14 cellular contexts compared by ENCODE assay signal in the genomic region with DNA sequence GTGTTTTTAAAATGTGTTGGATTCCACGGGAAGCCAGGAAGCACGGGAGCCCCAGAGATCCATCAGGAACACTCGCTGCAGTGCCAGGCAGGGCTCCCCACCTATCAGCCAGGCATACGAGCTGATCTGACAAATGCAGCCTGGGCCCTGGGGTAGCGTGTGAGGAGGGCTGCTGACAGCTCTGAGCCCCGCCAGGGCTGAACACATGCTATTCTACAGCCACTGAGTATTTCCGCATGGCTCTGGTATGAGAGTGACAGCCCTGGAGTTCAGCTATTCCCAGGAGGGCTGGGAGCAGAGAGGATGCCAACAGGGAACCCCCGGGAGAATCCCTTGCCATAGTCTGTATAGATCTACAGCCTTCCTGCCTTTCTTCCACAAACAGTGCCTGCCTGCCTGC.
A peak's percentile ranks its signal among the peaks of the same experiment; 100 is the strongest.
DNase-seq lines count a peak whose midpoint lies in the region; ATAC-seq and TF ChIP-seq lines count a peak whose summit lies in the region.
"Had no signal": no experiment of that assay in that cellular context is flagged by ENCODE, and none has a peak within 500 bp of the region (broad histone marks: within the 10 kb centered on the region; RNA-seq: fewer than 3 reads in every experiment).

No MANE protein-coding gene starts in this region.

- 0 out of 2 replicates have a peak overlapping the region, but pooled peaks have one; percentile 38 for H2BK120ac ChIP-seq in IMR-90 (ENCODE audit: low read depth, low read length)

- no peak overlapping the region for H3K23ac ChIP-seq in IMR-90 (ENCODE audit: low read depth, low read length)

- in situ Hi-C loops in IMR-90 (cut with MboI; ENCODE audit: low sequenced_read_pairs) = no loop called here

- no peak overlapping the region for H2BK15ac ChIP-seq in IMR-90 (ENCODE audit: low read depth, low read length)

- no peak overlapping the region; the same call in 1 of the 2 replicates for H3K4ac ChIP-seq in IMR-90 (ENCODE audit: low read depth, low read length)

- H3K27me3 Mint-ChIP-seq in neural crest cell (ENCODE audit: low read depth) = no peaks in the 10 kb centered on the region

- H2BK5ac ChIP-seq in IMR-90 (ENCODE audit: low read depth, low read length, poor library complexity, severe bottlenecking) = no peak overlapping the region

- DNase-seq in AG08395 (ENCODE audit: low spot score) (peak; percentile 62), IMR-90 (no peak), heart right ventricle (no peak), neural crest cell (ENCODE audit: low read depth, low spot score) (no peak), AG08396 (ENCODE audit: low spot score) (no peak)
- no peak for DNase-seq in activated naive CD4-positive, alpha-beta T cell treated with anti-CD3 and anti-CD28 coated beads, Interleukin-2, amount 50 U/mL, for 72 hours (ENCODE audit: low spot score in 2 of 2)
- DNase-seq: EL, H7, KG1, NCI-H1048, NCI-H446, PC-3 had no signal

- H2AK5ac ChIP-seq in IMR-90 (ENCODE audit: low read depth, low read length) = no peak overlapping the region

- H4K5ac ChIP-seq in IMR-90 (ENCODE audit: low read depth, low read length) = no peak overlapping the region

- no peak for TF ChIP-seq POLR2A in IMR-90 (IDR thresholded peaks at IDR 0.05; ENCODE audit: low read depth, low read length)

- no peak overlapping the region for H3K4me2 ChIP-seq in IMR-90 (ENCODE audit: low read depth, low read length)
- H3K4me2 ChIP-seq: BLaER1 had no signal

- no peak overlapping the region for H3K9ac ChIP-seq in IMR-90 (ENCODE audit: low read depth, low read length)
- H3K9ac ChIP-seq: BLaER1 had no signal

- H3K36me3 ChIP-seq in IMR-90 (ENCODE audit: control insufficient read depth, insufficient read depth, low read length) (no peaks in the 10 kb centered on the region), heart right ventricle (no peaks in the 10 kb centered on the region)
- H3K36me3 ChIP-seq: BLaER1 had no signal

- intact Hi-C loops in IMR-90 (cut with micrococcal nuclease) (no loop called here), heart right ventricle (cut with DNase I) (no loop called here)

- peak overlapping the region; percentile 57; the same call in 1 of the 2 replicates for H4K91ac ChIP-seq in IMR-90 (ENCODE audit: insufficient read depth, low read depth, low read length)

- peaks cover 18% of the 10 kb centered on the region for H3K9me1 ChIP-seq in IMR-90 (ENCODE audit: insufficient read depth, low read length)

- no peak overlapping the region for H2AFZ ChIP-seq in IMR-90 (replicated peaks; ENCODE audit: low read length, poor library complexity)

- H3K9me3 Mint-ChIP-seq in neural crest cell = peaks cover 2% of the 10 kb centered on the region
- H3K9me3 Mint-ChIP-seq in activated naive CD4-positive, alpha-beta T cell treated with anti-CD3 and anti-CD28 coated beads, Interleukin-2, amount 50 U/mL, for 72 hours = peaks cover 3 to 4% of the 10 kb centered on the region in 2 donors

- no peaks in the 10 kb centered on the region for H4K20me1 ChIP-seq in IMR-90 (ENCODE audit: insufficient read depth, low read length)
- H4K20me1 ChIP-seq: BLaER1 had no signal

- CTCF ChIA-PET in IMR-90 (lab: Yijun Ruan, JAX) = no interaction called here

- peak overlapping the region; percentile 36 for H3K27ac Mint-ChIP-seq in neural crest cell (ENCODE audit: unreplicated experiment)
- H3K27ac Mint-ChIP-seq in activated naive CD4-positive, alpha-beta T cell treated with anti-CD3 and anti-CD28 coated beads, Interleukin-2, amount 50 U/mL, for 72 hours = no peak overlapping the region

- no TSS peak for BruUV-seq in IMR-90 (replicated peaks; lab: Mats Ljungman, UMichigan)

- no peak overlapping the region for H3K4me3 Mint-ChIP-seq in neural crest cell

- POLR2A ChIA-PET in IMR-90 (lab: Charles Lee; ENCODE audit: unreplicated experiment) = no interaction called here

- no peak overlapping the region for H3K27ac ChIP-seq in IMR-90 (ENCODE audit: insufficient read depth, low read length)
- no peak overlapping the region for H3K27ac ChIP-seq in heart right ventricle
- H3K27ac ChIP-seq: BLaER1 had no signal

- H3K4me3 ChIP-seq in IMR-90 (ENCODE audit: insufficient read depth, low read depth, low read length) = no peak overlapping the region
- H3K4me3 ChIP-seq in heart right ventricle = no peak overlapping the region
- H3K4me3 ChIP-seq: BLaER1 had no signal

- H3K4me1 Mint-ChIP-seq in neural crest cell = peaks cover 28% of the 10 kb centered on the region

- TF ChIP-seq RAD21 in IMR-90 (IDR thresholded peaks at IDR 0.05; ENCODE audit: low read length) = no peak

- WGBS in IMR-90 (ENCODE audit: extremely low coverage in 2 of 2, insufficient read length in 1 of 2), 2 experiments = no CpG with 5 or more reads among the region's 8 CpGs
- WGBS in heart right ventricle, 2 donors = 28 to 44% methylated on average over 8 of the region's 8 CpGs

- H3K56ac ChIP-seq in IMR-90 (ENCODE audit: extremely low read depth, insufficient read depth, low read length) = no peak overlapping the region

- H2BK20ac ChIP-seq in IMR-90 (ENCODE audit: low read depth, low read length) = peak overlapping the region; percentile 61; the same call in 1 of the 2 replicates

- H3K27me3 ChIP-seq in IMR-90 (ENCODE audit: control insufficient read depth, insufficient read depth, low read length) = peaks cover 11% of the 10 kb centered on the region
- no peaks in the 10 kb centered on the region for H3K27me3 ChIP-seq in heart right ventricle
- H3K27me3 ChIP-seq: BLaER1 had no signal

- H3K36me3 Mint-ChIP-seq in neural crest cell (ENCODE audit: low read depth) = no peaks in the 10 kb centered on the region
- no peaks in the 10 kb centered on the region for H3K36me3 Mint-ChIP-seq in activated naive CD4-positive, alpha-beta T cell treated with anti-CD3 and anti-CD28 coated beads, Interleukin-2, amount 50 U/mL, for 72 hours

- H2AK9ac ChIP-seq in IMR-90 (replicated peaks; ENCODE audit: low read depth, low read length, poor library complexity) = no peak overlapping the region

- no peak overlapping the region for H3K18ac ChIP-seq in IMR-90 (ENCODE audit: low read depth, low read length)

- H3K4me1 ChIP-seq in IMR-90 (ENCODE audit: control insufficient read depth, insufficient read depth, low read length) (peaks cover 16% of the 10 kb centered on the region), heart right ventricle (peaks cover 0 to 8% (median 0%) of the 10 kb centered on the region in 9 donors)
- H3K4me1 ChIP-seq: BLaER1 had no signal

- H3K9me3 ChIP-seq in IMR-90 (ENCODE audit: control insufficient read depth, insufficient read depth, low read length) = peaks cover 8% of the 10 kb centered on the region
- H3K9me3 ChIP-seq in heart right ventricle = peaks cover 0 to 22% (median 7%) of the 10 kb centered on the region in 11 donors

- TF ChIP-seq CTCF in IMR-90 (conservative IDR thresholded peaks at IDR 0.05; ENCODE audit: low read depth, low read length) (no peak), heart right ventricle (IDR thresholded peaks at IDR 0.05) (no peak), neural crest cell (conservative IDR thresholded peaks at IDR 0.05) (no peak)

- dilution Hi-C loops in IMR-90 (cut with HindIII; ENCODE audit: low sequenced_read_pairs, unreplicated experiment) = no loop called here

- no peak overlapping the region for H4K8ac ChIP-seq in IMR-90 (ENCODE audit: low read depth in 2 of 2, low read length in 2 of 2)

- ATAC-seq in IMR-90 (ENCODE audit: low read depth) (no peak), heart right ventricle (peak; percentile 16 to 89 (median 71)), GM18858 (IDR thresholded peaks at IDR 0.05; ENCODE audit: unreplicated experiment) (no peak)
- ATAC-seq in activated naive CD4-positive, alpha-beta T cell treated with anti-CD3 and anti-CD28 coated beads, Interleukin-2, amount 50 U/mL, for 72 hours = no peak

- no peak overlapping the region for H3K14ac ChIP-seq in IMR-90 (replicated peaks; ENCODE audit: low read depth, low read length)

- H3K79me1 ChIP-seq in IMR-90 (ENCODE audit: low read depth in 1 of 2, low read length in 2 of 2) = no peaks in the 10 kb centered on the region

TF ChIP-seq in IMR-90, 13 proteins besides CTCF, POLR2A, EP300 and RAD21:
- TF ChIP-seq ELK1 (IDR thresholded peaks at IDR 0.05; ENCODE audit: borderline replicate concordance, low read depth, low read length) (no peak), CEBPB (IDR thresholded peaks at IDR 0.05; ENCODE audit: low read depth, low read length) (no peak), MXI1 (IDR thresholded peaks at IDR 0.05; ENCODE audit: borderline replicate concordance, low read depth, low read length) (no peak), FOS (IDR thresholded peaks at IDR 0.05; ENCODE audit: low read depth, low read length) (no peak), MAFK (IDR thresholded peaks at IDR 0.05; ENCODE audit: low read depth, low read length) (no peak), CHD1 (IDR thresholded peaks at IDR 0.05; ENCODE audit: low read depth, low read length) (no peak), RCOR1 (IDR thresholded peaks at IDR 0.05; ENCODE audit: insufficient replicate concordance, low read length) (no peak), RFX5 (IDR thresholded peaks at IDR 0.05; ENCODE audit: low read depth, low read length) (no peak), MAZ (IDR thresholded peaks at IDR 0.05; ENCODE audit: borderline replicate concordance, low read depth, low read length) (no peak), SMC3 (IDR thresholded peaks at IDR 0.05; ENCODE audit: low read depth, low read length) (no peak), NFE2L2 (IDR thresholded peaks at IDR 0.05; ENCODE audit: low read depth, low read length) (no peak)
- TF ChIP-seq, protein P1, sequence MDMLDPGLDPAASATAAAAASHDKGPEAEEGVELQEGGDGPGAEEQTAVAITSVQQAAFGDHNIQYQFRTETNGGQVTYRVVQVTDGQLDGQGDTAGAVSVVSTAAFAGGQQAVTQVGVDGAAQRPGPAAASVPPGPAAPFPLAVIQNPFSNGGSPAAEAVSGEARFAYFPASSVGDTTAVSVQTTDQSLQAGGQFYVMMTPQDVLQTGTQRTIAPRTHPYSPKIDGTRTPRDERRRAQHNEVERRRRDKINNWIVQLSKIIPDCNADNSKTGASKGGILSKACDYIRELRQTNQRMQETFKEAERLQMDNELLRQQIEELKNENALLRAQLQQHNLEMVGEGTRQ (IDR thresholded peaks at IDR 0.05; ENCODE audit: low read depth, low read length) = no peak

Comparison
In these comparisons a context has a peak if more than half of its experiments do, and no peak if none do; other contexts are left out.
1. ATAC-seq: peak in heart right ventricle (8 of 8); none in IMR-90 (single experiment), GM18858 (single experiment) and activated naive CD4-positive, alpha-beta T cell treated with anti-CD3 and anti-CD28 coated beads, Interleukin-2, amount 50 U/mL, for 72 hours (0 of 2).